In the genomic region with DNA sequence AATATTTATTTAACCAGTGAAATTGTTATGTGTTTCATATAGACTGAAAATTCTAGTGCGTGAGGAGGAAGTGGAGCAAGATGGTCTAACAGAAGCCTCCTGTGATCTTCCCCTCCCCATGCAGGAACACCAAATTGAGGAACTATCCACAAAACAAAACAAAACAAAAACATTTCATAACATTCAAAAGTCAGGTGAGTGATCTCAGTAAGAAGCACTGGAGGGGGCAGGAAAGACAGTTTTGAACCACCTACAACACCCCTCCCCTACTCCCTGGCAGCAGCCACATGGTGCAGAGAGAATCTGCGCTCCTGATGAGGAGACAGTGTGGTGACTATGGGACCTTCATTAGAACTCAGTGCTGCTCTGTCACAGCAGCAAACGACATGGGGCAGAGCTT, we compare ENCODE assay signal across 19 cellular contexts.
DNase-seq lines count a peak whose midpoint lies in the region; ATAC-seq and TF ChIP-seq lines count a peak whose summit lies in the region.
"Had no signal": no experiment of that assay in that cellular context is flagged by ENCODE, and none has a peak within 500 bp of the region (broad histone marks: within the 10 kb centered on the region; RNA-seq: fewer than 3 reads in every experiment).

No MANE protein-coding gene starts in this region.

- no peaks in the 10 kb centered on the region for H3K9me3 ChIP-seq in left lung

- H3K27ac ChIP-seq in left lung: peak overlapping the region in 1 of 2 donors; percentile 57
- H3K27ac ChIP-seq: epithelial cell of prostate, foreskin keratinocyte had no signal

- no peak overlapping the region for H3K4me3 ChIP-seq in left lung
- H3K4me3 ChIP-seq: dorsolateral prefrontal cortex had no signal

- no peaks in the 10 kb centered on the region for H3K4me1 ChIP-seq in left lung
- H3K4me1 ChIP-seq: foreskin keratinocyte had no signal

- H3K36me3 ChIP-seq in left lung: no peaks in the 10 kb centered on the region

- no peak for TF ChIP-seq CTCF in left lung (IDR thresholded peaks at IDR 0.05)

- peak; percentile 53 for ATAC-seq in left lung
- ATAC-seq: foreskin keratinocyte had no signal

- no peaks in the 10 kb centered on the region for H3K27me3 ChIP-seq in left lung
- H3K27me3 ChIP-seq: foreskin keratinocyte had no signal

- DNase-seq in Ammon's horn (ENCODE audit: low spot score) (peak; percentile 14), Kasumi-1 (lab: John Stamatoyannopoulos, UW) (peak; percentile 58 to 63), SKM-1 treated with dmso at 0.1 percent for 144 hours (lab: John Stamatoyannopoulos, UW; ENCODE audit: unreplicated experiment) (peak; percentile 74), left lung (no peak), GM03348 (ENCODE audit: low spot score) (no peak), A172 (ENCODE audit: low spot score) (no peak), C1 segment of cervical spinal cord (lab: John Stamatoyannopoulos, UW) (no peak), NCI-H526 (lab: John Stamatoyannopoulos, UW) (no peak)
- DNase-seq: activated CD4-positive, alpha-beta T cell treated with anti-CD3 and anti-CD28 coated beads, Interleukin-2, amount 10 ng/mL, durations not matched to agents 24 days and 14 days; activated gamma-delta T cell treated with Interleukin-2 at 50 U/mL for 16 hours; CD4-positive, alpha-beta memory T cell; dorsolateral prefrontal cortex; foreskin keratinocyte; IMR-90; kidney glomerular epithelial cell; midbrain; NCI-H2029 treated with DMSO at 0.1 percent for 48 hours; NCI-H510A treated with DMSO at 0.1 percent for 48 hours had no signal

- intact Hi-C loops in left lung (cut with DNase I): no loop called here

Comparison
In these comparisons a context has a peak if more than half of its experiments do, and no peak if none do; other contexts are left out.
1. DNase-seq: peak in Ammon's horn (single experiment), Kasumi-1 (2 of 2) and SKM-1 treated with dmso at 0.1 percent for 144 hours (single experiment); none in left lung (0 of 2), GM03348 (single experiment), A172 (single experiment), C1 segment of cervical spinal cord (0 of 14) and NCI-H526 (0 of 2).